Comparison of ENCODE assay signal across 8 cellular contexts in genomic region chr1:39574646-39575045, GRCh38. TPM values are rescaled to one million over a fixed set of nuclear protein-coding genes. Genes with fewer than 3 reads are reported as not detected.
A peak's percentile ranks its signal among the peaks of the same experiment; 100 is the strongest.
DNase-seq lines count a peak whose midpoint lies in the region; ATAC-seq and TF ChIP-seq lines count a peak whose summit lies in the region.

No MANE protein-coding gene starts in this region.

- H3K4me1 ChIP-seq in DOHH2 (ENCODE audit: control insufficient read depth, low read length) (peaks cover 29% of the 10 kb centered on the region), uterus (peaks cover 0 to 9% of the 10 kb centered on the region in 2 donors)

- H3K27ac ChIP-seq in DOHH2 (ENCODE audit: low read depth, low read length) (0 out of 2 replicates have a peak overlapping the region, but pooled peaks have one; percentile 39), uterus (peak overlapping the region in 1 of 2 donors; percentile 22)

- no peaks in the 10 kb centered on the region for H3K9me2 ChIP-seq in DOHH2 (replicated peaks; ENCODE audit: control insufficient read depth, low read length)

- H3K4me3 Mint-ChIP-seq in central memory CD8-positive, alpha-beta T cell = peak overlapping the region; percentile 89

- peaks cover 72% of the 10 kb centered on the region for H3K79me2 ChIP-seq in DOHH2 (ENCODE audit: control insufficient read depth, low read length)

- H3K27me3 Mint-ChIP-seq in central memory CD8-positive, alpha-beta T cell = no peaks in the 10 kb centered on the region

- no peaks in the 10 kb centered on the region for H3K9me3 Mint-ChIP-seq in central memory CD8-positive, alpha-beta T cell

- H3K9me3 ChIP-seq in DOHH2 (ENCODE audit: control insufficient read depth, insufficient read depth, low read length) (no peaks in the 10 kb centered on the region), uterus (no peaks in the 10 kb centered on the region)

- H3F3A ChIP-seq in DOHH2 (ENCODE audit: control insufficient read depth, insufficient read depth) = no peaks in the 10 kb centered on the region; the same call in 1 of the 2 replicates

- peaks cover 50% of the 10 kb centered on the region for H4K20me1 ChIP-seq in DOHH2 (ENCODE audit: control insufficient read depth, insufficient read depth, low read depth, low read length)

- DNase-seq in NCI-H2107 treated with DMSO at 0.1 percent for 48 hours (lab: John Stamatoyannopoulos, UW; ENCODE audit: unreplicated experiment) = peak; percentile 100
- no peak for DNase-seq in central memory CD8-positive, alpha-beta T cell (ENCODE audit: low spot score in 2 of 2)
- DNase-seq in lung microvascular endothelial cell (ENCODE audit: low read depth in 2 of 2) = peak; percentile 8 to 27
- DNase-seq in uterus = no peak
- DNase-seq in foreskin melanocyte = no peak
- DNase-seq in iPS-NIHi7 (ENCODE audit: extremely low spot score) = no peak
- DNase-seq in dedifferentiated amniotic fluid mesenchymal stem cell (ENCODE audit: extremely low spot score) = no peak

- H3K27ac Mint-ChIP-seq in central memory CD8-positive, alpha-beta T cell (ENCODE audit: low read depth) = peak overlapping the region; percentile 90

- TF ChIP-seq POLR2A in uterus (IDR thresholded peaks at IDR 0.05) = no peak

- peaks cover 66% of the 10 kb centered on the region for H3K36me3 ChIP-seq in DOHH2 (ENCODE audit: control insufficient read depth, low read length)
- H3K36me3 ChIP-seq in uterus = no peaks in the 10 kb centered on the region

- peak overlapping the region; percentile 96 for H3K4me2 ChIP-seq in DOHH2 (ENCODE audit: low read length)

- intact Hi-C loops in uterus (cut with DNase I; ENCODE audit: low total_unique reads) = no loop called here

- H3K4me3 ChIP-seq in DOHH2 (ENCODE audit: low read length) = peak overlapping the region; percentile 98
- H3K4me3 ChIP-seq in uterus = peak overlapping the region; percentile 48 to 70

- H3K36me3 Mint-ChIP-seq in central memory CD8-positive, alpha-beta T cell (ENCODE audit: insufficient read depth) = peaks cover 34% of the 10 kb centered on the region

- TF ChIP-seq CTCF in DOHH2 (IDR thresholded peaks at IDR 0.05; ENCODE audit: low read depth, low read length, poor library complexity, severe bottlenecking) (no peak), uterus (IDR thresholded peaks at IDR 0.05) (no peak)

- peaks cover 25% of the 10 kb centered on the region for H3K4me1 Mint-ChIP-seq in central memory CD8-positive, alpha-beta T cell

- H3K27me3 ChIP-seq in DOHH2 (ENCODE audit: control insufficient read depth, low read length) (no peaks in the 10 kb centered on the region), uterus (no peaks in the 10 kb centered on the region)

- ATAC-seq in central memory CD8-positive, alpha-beta T cell (replicated peaks; ENCODE audit: extremely low read depth, poor library complexity, severe bottlenecking) = no peak

RNA-seq across cellular contexts. Expression of gene PABPC4, which starts 1.9 kb away (rescaled TPM):
- total RNA-seq in lung microvascular endothelial cell (122 and 124 TPM in 2 replicates), uterus (100 to 1,000 TPM in 2 of 4 donors, 10 to 100 TPM in 2; 48.2 to 189 (median 102) TPM)

Comparison
In these comparisons a context has a peak if more than half of its experiments do, and no peak if none do; other contexts are left out.
1. DNase-seq: peak in NCI-H2107 treated with DMSO at 0.1 percent for 48 hours (single experiment) and lung microvascular endothelial cell (2 of 2); none in central memory CD8-positive, alpha-beta T cell (0 of 2), uterus (0 of 2), foreskin melanocyte (single experiment), iPS-NIHi7 (single experiment) and dedifferentiated amniotic fluid mesenchymal stem cell (single experiment).